In genomic region chr9:33143241-33143642, GRCh38 we compare ENCODE assay signal across 9 cellular contexts. TPM values are rescaled to one million over a fixed set of nuclear protein-coding genes. Genes with fewer than 3 reads are reported as not detected.
A peak's percentile ranks its signal among the peaks of the same experiment; 100 is the strongest.
DNase-seq lines count a peak whose midpoint lies in the region; ATAC-seq, FAIRE-seq and TF ChIP-seq lines count a peak whose summit lies in the region.
"Had no signal": no experiment of that assay in that cellular context is flagged by ENCODE, and none has a peak within 500 bp of the region (broad histone marks: within the 10 kb centered on the region; RNA-seq: fewer than 3 reads in every experiment).

No MANE protein-coding gene starts in this region.

- no peaks in the 10 kb centered on the region for H3K36me3 ChIP-seq in duodenal mucosa (ENCODE audit: control insufficient read depth in 1 of 2, insufficient read depth in 2 of 2, low read length in 2 of 2)

- no peak overlapping the region for H3K9ac ChIP-seq in duodenal mucosa (ENCODE audit: low read depth in 1 of 2, low read length in 2 of 2)

- DNase-seq in DMS79 treated with DMSO at 0.1 percent for 48 hours (lab: John Stamatoyannopoulos, UW) (peak; percentile 49), M059J (ENCODE audit: low read depth) (peak; percentile 57), renal cortical epithelial cell (ENCODE audit: low read depth) (peak; percentile 99), NCI-H1436 treated with DMSO at 0.1 percent for 48 hours (lab: John Stamatoyannopoulos, UW) (no peak), GM12891 (ENCODE audit: insufficient read length, low spot score) (no peak), NCI-H2171 (lab: John Stamatoyannopoulos, UW) (no peak)

- H3K4me3 ChIP-seq in duodenal mucosa (ENCODE audit: low read depth in 1 of 2, low read length in 2 of 2) = no peak overlapping the region

- TF ChIP-seq POLR2A in GM12891 (IDR thresholded peaks at IDR 0.05; ENCODE audit: low read depth, low read length) = no peak

- H3K9me3 ChIP-seq in duodenal mucosa (ENCODE audit: control insufficient read depth in 1 of 2, low read length in 2 of 2) = no peaks in the 10 kb centered on the region

- peak overlapping the region; percentile 5 for H3K27ac ChIP-seq in duodenal mucosa (ENCODE audit: low read depth, low read length)
- H3K27ac ChIP-seq: VCaP had no signal

- H3K4me1 ChIP-seq in duodenal mucosa (ENCODE audit: control insufficient read depth in 1 of 2, insufficient read depth in 2 of 2, low read length in 2 of 2) = peaks cover 25 to 48% of the 10 kb centered on the region in 2 donors

- FAIRE-seq in GM12891 (lab: Jason Lieb, UNC) = no peak

- no peak for ATAC-seq in GM21619 (IDR thresholded peaks at IDR 0.05; ENCODE audit: unreplicated experiment)

- H3K27me3 ChIP-seq in duodenal mucosa (ENCODE audit: control insufficient read depth in 1 of 2, insufficient read depth in 2 of 2, low read length in 2 of 2) = no peaks in the 10 kb centered on the region

TF ChIP-seq in GM12891, 5 proteins besides CTCF, POLR2A, EP300 and RAD21:
- TF ChIP-seq TAF1 (IDR thresholded peaks at IDR 0.05; ENCODE audit: low read depth, low read length) (no peak), SPI1 (IDR thresholded peaks at IDR 0.05; ENCODE audit: low read depth, low read length) (no peak), POU2F2 (IDR thresholded peaks at IDR 0.05; ENCODE audit: low read depth, low read length) (no peak), PAX5 (IDR thresholded peaks at IDR 0.05; ENCODE audit: insufficient read depth, low read length, severe bottlenecking) (no peak), POLR2AphosphoS5 (IDR thresholded peaks at IDR 0.05; ENCODE audit: low read depth, low read length) (no peak)

RNA-seq across cellular contexts. Expression of gene B4GALT1, which starts 23.9 kb away (rescaled TPM):
- total RNA-seq in M059J (2014; rRNA removed; shearing (Covaris generic)) = 35.6 and 69.6 TPM in 2 replicates
- total RNA-seq in renal cortical epithelial cell = 37.7 and 113 TPM in 2 replicates
- polyA plus RNA-seq in GM12891 (2012; ENCODE audit: low read depth, missing spikeins) = 35.2 TPM

Comparison
In these comparisons a context has a peak if more than half of its experiments do, and no peak if none do; other contexts are left out.
1. DNase-seq: peak in DMS79 treated with DMSO at 0.1 percent for 48 hours (single experiment), M059J (single experiment) and renal cortical epithelial cell (single experiment); none in NCI-H1436 treated with DMSO at 0.1 percent for 48 hours (single experiment), GM12891 (single experiment) and NCI-H2171 (single experiment).